In genomic region chr9:136766410-136767120, GRCh38 we compare ENCODE assay signal across 1 cellular context.
TF ChIP-seq lines count a peak whose summit lies in the region.

No MANE protein-coding gene starts in this region.

TF ChIP-seq in GM12878, 131 proteins besides CTCF, POLR2A, EP300 and RAD21:
- TF ChIP-seq, protein P1, sequence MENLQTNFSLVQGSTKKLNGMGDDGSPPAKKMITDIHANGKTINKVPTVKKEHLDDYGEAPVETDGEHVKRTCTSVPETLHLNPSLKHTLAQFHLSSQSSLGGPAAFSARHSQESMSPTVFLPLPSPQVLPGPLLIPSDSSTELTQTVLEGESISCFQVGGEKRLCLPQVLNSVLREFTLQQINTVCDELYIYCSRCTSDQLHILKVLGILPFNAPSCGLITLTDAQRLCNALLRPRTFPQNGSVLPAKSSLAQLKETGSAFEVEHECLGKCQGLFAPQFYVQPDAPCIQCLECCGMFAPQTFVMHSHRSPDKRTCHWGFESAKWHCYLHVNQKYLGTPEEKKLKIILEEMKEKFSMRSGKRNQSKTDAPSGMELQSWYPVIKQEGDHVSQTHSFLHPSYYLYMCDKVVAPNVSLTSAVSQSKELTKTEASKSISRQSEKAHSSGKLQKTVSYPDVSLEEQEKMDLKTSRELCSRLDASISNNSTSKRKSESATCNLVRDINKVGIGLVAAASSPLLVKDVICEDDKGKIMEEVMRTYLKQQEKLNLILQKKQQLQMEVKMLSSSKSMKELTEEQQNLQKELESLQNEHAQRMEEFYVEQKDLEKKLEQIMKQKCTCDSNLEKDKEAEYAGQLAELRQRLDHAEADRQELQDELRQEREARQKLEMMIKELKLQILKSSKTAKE (IDR thresholded peaks at IDR 0.05; ENCODE audit: low read depth, poor library complexity, severe bottlenecking): peak; percentile 76
- TF ChIP-seq IKZF2 (IDR thresholded peaks at IDR 0.05): peak; percentile 72 to 80
- peak; percentile 81 for TF ChIP-seq PKNOX1 (IDR thresholded peaks at IDR 0.05)
- peak; percentile 35; the same call in 1 of the 2 replicates for TF ChIP-seq RELB (IDR thresholded peaks at IDR 0.05; ENCODE audit: low read depth)
- peak; percentile 68; the same call in 1 of the 2 replicates for TF ChIP-seq NBN (IDR thresholded peaks at IDR 0.05)
- TF ChIP-seq CREM (IDR thresholded peaks at IDR 0.05; ENCODE audit: low read depth): peak; percentile 42
- 0 out of 2 replicates have a peak, but pooled peaks have one; percentile 14 for TF ChIP-seq ZNF207 (IDR thresholded peaks at IDR 0.05; ENCODE audit: borderline replicate concordance)
- peak; percentile 46 for TF ChIP-seq MEF2B (IDR thresholded peaks at IDR 0.05; ENCODE audit: partially characterized antibody, poor library complexity, severe bottlenecking)
- TF ChIP-seq ATF7 (IDR thresholded peaks at IDR 0.05; ENCODE audit: low read depth): peak; percentile 95
- TF ChIP-seq RAD51 (IDR thresholded peaks at IDR 0.05): peak; percentile 97
- 0 out of 2 replicates have a peak, but pooled peaks have one; percentile 15 for TF ChIP-seq TCF12 (IDR thresholded peaks at IDR 0.05; ENCODE audit: low read depth, low read length)
- peak; percentile 18; the same call in 1 of the 2 replicates for TF ChIP-seq ATF3 (IDR thresholded peaks at IDR 0.05; ENCODE audit: borderline replicate concordance, extremely low read depth, low read depth, low read length)
- TF ChIP-seq USF1 (IDR thresholded peaks at IDR 0.05; ENCODE audit: borderline replicate concordance, extremely low read length, insufficient read depth, low read depth, low read length): peak; percentile 71
- TF ChIP-seq BHLHE40 (IDR thresholded peaks at IDR 0.05; ENCODE audit: borderline replicate concordance in 1 of 2, low read depth in 2 of 2, low read length in 1 of 2): peak; percentile 62 to 92; a peak in 3 of 4 replicates
- TF ChIP-seq MTA2 (IDR thresholded peaks at IDR 0.05; ENCODE audit: low read depth): peak; percentile 66; the same call in 1 of the 2 replicates
- peak in 1 of 2 experiments; percentile 78; a peak in 2 of 4 replicates for TF ChIP-seq SRF (IDR thresholded peaks at IDR 0.05; ENCODE audit: low read depth in 2 of 2, low read length in 2 of 2)
- TF ChIP-seq IKZF1 (conservative IDR thresholded peaks at IDR 0.05): peak; percentile 51
- peak; percentile 86 for TF ChIP-seq EED (IDR thresholded peaks at IDR 0.05; ENCODE audit: low read depth)
- peak; percentile 25 for TF ChIP-seq USF2 (IDR thresholded peaks at IDR 0.05; ENCODE audit: borderline replicate concordance, low read depth, low read length)
- peak; percentile 20 for TF ChIP-seq SMAD1 (IDR thresholded peaks at IDR 0.05; ENCODE audit: low read depth, partially characterized antibody)
- peak; percentile 55 for TF ChIP-seq RELA (IDR thresholded peaks at IDR 0.05; ENCODE audit: borderline replicate concordance, partially characterized antibody)
- peak; percentile 65 for TF ChIP-seq JUNB (IDR thresholded peaks at IDR 0.05)
